In the genomic region with DNA sequence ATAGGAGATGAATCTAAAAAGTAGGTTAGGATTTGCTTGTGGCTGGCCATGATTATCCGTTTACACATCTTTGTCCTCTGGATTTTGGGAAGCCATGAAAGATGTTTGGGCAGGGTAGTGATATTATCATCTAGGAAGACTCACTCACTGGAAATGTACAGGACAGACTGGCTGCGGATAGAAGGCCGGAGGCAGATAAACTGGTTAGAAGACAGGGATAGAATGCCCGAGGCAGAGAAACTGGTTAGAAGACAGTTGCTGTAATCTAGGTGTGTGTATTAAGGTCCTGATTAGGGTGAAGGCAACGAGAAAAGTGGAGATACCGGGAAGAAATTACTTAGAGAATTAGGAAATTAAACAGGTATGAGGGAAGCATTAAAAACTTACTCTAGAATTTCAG, we compare ENCODE assay signal across 28 cellular contexts.
"Had no signal": no experiment of that assay in that cellular context is flagged by ENCODE, and none has a peak within 500 bp of the region (broad histone marks: within the 10 kb centered on the region; RNA-seq: fewer than 3 reads in every experiment).

No MANE protein-coding gene starts in this region.

- H3K4me3 ChIP-seq: coronary artery, dorsolateral prefrontal cortex, esophagus squamous epithelium, gastrocnemius medialis, heart right ventricle, left lung, lung had no signal

- H3K4me3 Mint-ChIP-seq: memory B cell had no signal

- H3K9me3 Mint-ChIP-seq: memory B cell had no signal

- FAIRE-seq: colon, endothelial cell of umbilical vein, islet of Langerhans, keratinocyte had no signal

- DNase-seq: dermis blood vessel endothelial cell; dorsolateral prefrontal cortex; effector CD4-positive, alpha-beta T cell; effector memory CD4-positive, alpha-beta T cell; erythroblast; esophagus squamous epithelium; foreskin fibroblast; foreskin melanocyte; gastrocnemius medialis; glutamatergic neuron; head of caudate nucleus; heart right ventricle; hippocampal formation; left cardiac atrium; left lung; left ventricle myocardium superior; mammary epithelial cell; mesendoderm; midbrain had no signal

- H3K27ac ChIP-seq: coronary artery, dorsolateral prefrontal cortex, epithelial cell of prostate, esophagus squamous epithelium, gastrocnemius medialis, heart right ventricle, left lung had no signal

- H3K4me1 ChIP-seq: esophagus squamous epithelium, gastrocnemius medialis, heart right ventricle, left lung had no signal

- ATAC-seq: esophagus mucosa, gastrocnemius medialis, heart right ventricle, left cardiac atrium, left lung, left ventricle myocardium superior had no signal

- H3K36me3 ChIP-seq: esophagus squamous epithelium, gastrocnemius medialis, heart right ventricle, left lung had no signal

- H3K27me3 ChIP-seq: dorsolateral prefrontal cortex, esophagus squamous epithelium, gastrocnemius medialis, heart right ventricle, left lung had no signal

- H3K27ac Mint-ChIP-seq: memory B cell had no signal

- H3K9me3 ChIP-seq: esophagus squamous epithelium, gastrocnemius medialis, heart right ventricle, left lung had no signal
